In genomic region chr2:119366161-119366648, GRCh38 we compare ENCODE assay signal across 8 cellular contexts. TPM values are rescaled to one million over a fixed set of nuclear protein-coding genes. Genes with fewer than 3 reads are reported as not detected.
DNase-seq lines count a peak whose midpoint lies in the region; ATAC-seq, FAIRE-seq and TF ChIP-seq lines count a peak whose summit lies in the region.

No MANE protein-coding gene starts in this region.

- TF ChIP-seq EP300 in K562 (IDR thresholded peaks at IDR 0.05; ENCODE audit: low read length) (no peak), stomach (IDR thresholded peaks at IDR 0.05) (no peak)

- peak overlapping the region; percentile 97 for H3K4me2 ChIP-seq in K562 (ENCODE audit: insufficient read depth, low read length)

- POLR2A ChIA-PET in CD4-positive, alpha-beta T cell (lab: Charles Lee), result interaction anchor here (0.8 to 1.4 kb wide), 5 partner anchors 26 to 1551 kb away, joined by 3 to 7 read pairs (median 4); partner anchors contain the start of genes DDX18 and TMEM177
- POLR2A ChIA-PET in K562 (lab: Yijun Ruan, JAX), result interaction anchor here (1.0 kb wide), 1 partner anchor 13 kb away, joined by 11 read pairs; no protein-coding TSS in a partner anchor

- no peak for TF ChIP-seq CTCF in CD4-positive, alpha-beta T cell (IDR thresholded peaks at IDR 0.05)
- TF ChIP-seq CTCF in K562 (IDR thresholded peaks at IDR 0.05 in 2 of 3, conservative IDR thresholded peaks at IDR 0.05 in 1 of 3; ENCODE audit: insufficient read depth in 2 of 3, low read depth in 1 of 3, low read length in 3 of 3) (no peak), kidney epithelial cell (IDR thresholded peaks at IDR 0.05; ENCODE audit: insufficient read depth, low read length, poor library complexity, severe bottlenecking) (no peak), stomach (IDR thresholded peaks at IDR 0.05) (no peak)

- no peaks in the 10 kb centered on the region for H3K27me3 ChIP-seq in CD4-positive, alpha-beta T cell (ENCODE audit: control insufficient read depth, insufficient read depth, low read length)
- H3K27me3 ChIP-seq in K562 (ENCODE audit: control insufficient read depth in 2 of 2, insufficient read depth in 2 of 2, low read length in 2 of 2) (no peaks in the 10 kb centered on the region), kidney epithelial cell (ENCODE audit: control insufficient read depth, insufficient read depth, low read length) (no peaks in the 10 kb centered on the region), stomach (no peaks in the 10 kb centered on the region)

- H3K4me1 Mint-ChIP-seq in CD4-positive, alpha-beta T cell (ENCODE audit: low read depth), result peaks cover 59% of the 10 kb centered on the region

- peak overlapping the region; percentile 75 for H3K4me3 ChIP-seq in K562
- peak overlapping the region; percentile 87 for H3K4me3 ChIP-seq in kidney epithelial cell (ENCODE audit: low read depth, low read length)
- H3K4me3 ChIP-seq in stomach, result peak overlapping the region; percentile 60 to 79 (median 70)

- peak overlapping the region; percentile 83 to 93 for H3K9ac ChIP-seq in K562 (ENCODE audit: insufficient read depth in 1 of 2, low read depth in 2 of 2, low read length in 2 of 2)

- H2AFZ ChIP-seq in K562 (ENCODE audit: low read depth, low read length), result peak overlapping the region; percentile 84

- intact Hi-C loops in CD4-positive, alpha-beta T cell (cut with DNase I, micrococcal nuclease), result loop anchor here in 1 of 2 experiments (5.0 to 10.0 kb wide), 10 partner anchors 311 to 1554 kb away; partner anchors contain the start of genes CCDC93, DDX18, INSIG2 and RALB
- intact Hi-C loops in K562 (cut with micrococcal nuclease), result no loop called here
- intact Hi-C loops in stomach (cut with DNase I; ENCODE audit: low total_unique reads), result no loop called here

- peaks cover 3 to 14% of the 10 kb centered on the region in 2 experiments; a peak in 4 of 5 replicates for H3K4me1 ChIP-seq in K562 (replicated peaks in 1 of 2; ENCODE audit: control insufficient read depth in 2 of 2, insufficient read depth in 2 of 2, low read length in 2 of 2)
- H3K4me1 ChIP-seq in stomach, result peaks cover 23 to 46% (median 38%) of the 10 kb centered on the region in 4 donors

- no peaks in the 10 kb centered on the region for H3K9me3 Mint-ChIP-seq in CD4-positive, alpha-beta T cell

- no peak for TF ChIP-seq POLR2A in K562 (conservative IDR thresholded peaks at IDR 0.05)
- TF ChIP-seq POLR2A in stomach (IDR thresholded peaks at IDR 0.05), result no peak

- peak overlapping the region; percentile 89 for H3K27ac Mint-ChIP-seq in CD4-positive, alpha-beta T cell

- H3K36me3 ChIP-seq in KOPT-K1 (ENCODE audit: insufficient read depth, low read length) (peaks cover 33% of the 10 kb centered on the region), K562 (ENCODE audit: control insufficient read depth, insufficient read depth, low read length) (peaks cover 27% of the 10 kb centered on the region; the same call in 2 of the 3 replicates), kidney epithelial cell (ENCODE audit: control insufficient read depth, insufficient read depth, low read length) (peaks cover 8% of the 10 kb centered on the region), stomach (peaks cover 23 to 31% (median 29%) of the 10 kb centered on the region in 4 donors)

- peaks cover 25% of the 10 kb centered on the region for H3K79me2 ChIP-seq in K562 (ENCODE audit: control insufficient read depth, insufficient read depth, low read length)

- no peaks in the 10 kb centered on the region for H3K27me3 Mint-ChIP-seq in CD4-positive, alpha-beta T cell

- WGBS in K562 (ENCODE audit: insufficient coverage, low coverage, missing lambda C conversion rate), result 2% methylated on average over 17 of the region's 17 CpGs
- 1% methylated on average over 16 to 17 of the region's 17 CpGs for whole genome bisulfite sequencing in stomach, 5 donors

- in situ Hi-C loops in K562 (cut with MboI), result no loop called here

- CTCF ChIA-PET in CD4-positive, alpha-beta T cell (lab: Charles Lee), result no interaction called here
- CTCF ChIA-PET in K562 (lab: Yijun Ruan, JAX; ENCODE audit: low intra/inter-chr PET ratio), result no interaction called here

- H3K36me3 Mint-ChIP-seq in CD4-positive, alpha-beta T cell (ENCODE audit: low read depth), result peaks cover 49% of the 10 kb centered on the region

- peak overlapping the region; percentile 91 for H3K4me3 Mint-ChIP-seq in CD4-positive, alpha-beta T cell

- ATAC-seq in CD4-positive, alpha-beta T cell (ENCODE audit: poor library complexity), result peak; percentile 4
- ATAC-seq in GM19438 (IDR thresholded peaks at IDR 0.05; ENCODE audit: low read depth, unreplicated experiment) (peak; percentile 4), K562 (peak; percentile 18)

- H4K20me1 ChIP-seq in K562 (replicated peaks; ENCODE audit: control insufficient read depth, insufficient read depth, low read length), result no peaks in the 10 kb centered on the region

- BruUV-seq in K562 (replicated peaks; lab: Mats Ljungman, UMichigan), result TSS peak; percentile 83

- peak in 2 of 10 experiments; percentile 3 to 4 for DNase-seq in CD4-positive, alpha-beta T cell
- DNase-seq in K562 (ENCODE audit: extremely low read depth in 1 of 4, low spot score in 3 of 4), result peak in 1 of 4 experiments; percentile 29
- no peak for DNase-seq in kidney epithelial cell (ENCODE audit: low read depth)
- no peak for DNase-seq in stomach
- DNase-seq in midbrain (lab: John Stamatoyannopoulos, UW), result no peak
- no peak for DNase-seq in OCI-M2 (lab: John Stamatoyannopoulos, UW; ENCODE audit: unreplicated experiment)

- H3K9me1 ChIP-seq in K562 (ENCODE audit: control insufficient read depth, insufficient read depth, low read length), result peaks cover 4% of the 10 kb centered on the region

- FAIRE-seq in K562 (lab: Jason Lieb, UNC), result peak; percentile 60

- H3K9me3 ChIP-seq in CD4-positive, alpha-beta T cell (ENCODE audit: control insufficient read depth, low read length), result no peaks in the 10 kb centered on the region
- H3K9me3 ChIP-seq in KOPT-K1 (ENCODE audit: insufficient read depth, low read length, poor library complexity, severe bottlenecking) (no peaks in the 10 kb centered on the region), K562 (replicated peaks; ENCODE audit: control insufficient read depth, insufficient read depth, low read depth, low read length) (no peaks in the 10 kb centered on the region), stomach (no peaks in the 10 kb centered on the region)

- TF ChIP-seq RAD21 in K562 (CRISPR knock-in tag; conservative IDR thresholded peaks at IDR 0.05 in 1 of 2, IDR thresholded peaks at IDR 0.05 in 1 of 2), result no peak

- H3K27ac ChIP-seq in CD4-positive, alpha-beta T cell (ENCODE audit: low read depth, low read length), result peak overlapping the region; percentile 59
- H3K27ac ChIP-seq in KOPT-K1 (ENCODE audit: low read depth, low read length, poor library complexity, severe bottlenecking) (peak overlapping the region; percentile 88), K562 (ENCODE audit: extremely low read depth, low read depth, low read length) (peak overlapping the region; percentile 80), stomach (peak overlapping the region; percentile 85 to 94 (median 92))

TF ChIP-seq in K562, 482 proteins besides CTCF, POLR2A, EP300 and RAD21 (continues in another document):
- TF ChIP-seq NR2C2 (CRISPR knock-in tag; IDR thresholded peaks at IDR 0.05), result no peak
- peak; percentile 48; the same call in 1 of the 2 replicates for TF ChIP-seq NR2C2 (tag; IDR thresholded peaks at IDR 0.05)
- TF ChIP-seq ZNF354B (CRISPR knock-in tag; IDR thresholded peaks at IDR 0.05), result no peak

RNA-seq across cellular contexts. Expression of gene C2orf76, which starts 0.4 kb away (rescaled TPM):
- 1 to 10 TPM; 2.8 to 4.5 TPM for total RNA-seq in CD4-positive, alpha-beta T cell
- 4.1 and 6.2 TPM in 2 replicates for total RNA-seq in K562 (2011; cell fraction: chromatin; rRNA removed; ENCODE audit: low replicate concordance)
- 2.3 and 3.3 TPM in 2 replicates for total RNA-seq in K562 (2011; cell fraction: nucleolus; rRNA removed)
- total RNA-seq in K562 (2011; cell fraction: nucleoplasm; rRNA removed), result 4.6 and 5.0 TPM in 2 replicates
- total RNA-seq in K562 (2014; rRNA removed) (4.8 and 8.9 TPM in 2 replicates), K562 (2014; rRNA removed; fragmentation: Illumina TruSeq; extraction: Trizol) (12.0 and 15.6 TPM in 2 replicates), K562 (2015; rRNA removed; fragmentation: Illumina TruSeq; extraction: Trizol) (11.7 and 14.5 TPM in 2 replicates), K562 (2021) (8.6 and 8.7 TPM in 2 replicates), kidney epithelial cell (6.4 and 9.6 TPM in 2 replicates), stomach (10 to 100 TPM in 1 of 5 donors, 1 to 10 TPM in 3, not detected in 1; 6.7 to 15.2 (median 8.3) TPM)
- polyA plus RNA-seq in K562 (2011; rRNA removed) (12.4 and 15.7 TPM in 2 replicates), K562 (2014; fragmentation: Illumina TruSeq; extraction: Trizol) (15.1 and 15.2 TPM in 2 replicates), K562 (2014; fragmentation: Nextera tagmentation; extraction: Ambion mirVana) (10 to 100 TPM; 26.1 to 26.2 TPM), K562 (2014; rRNA removed) (13.4 and 14.4 TPM in 2 replicates), stomach (10 to 100 TPM; 20.3 to 30.9 (median 23.8) TPM)
- polyA plus RNA-seq in K562 (2011; cell fraction: cytosol; rRNA removed), result 3.1 and 5.8 TPM in 2 replicates
- 6.5 and 8.1 TPM in 2 replicates for polyA plus RNA-seq in K562 (2011; cell fraction: nucleus; rRNA removed)
- polyA plus RNA-seq in K562 (2012), result 6.5 and 19.3 TPM in 2 replicates
- polyA minus RNA-seq in K562 (2011; rRNA and poly(A)+ RNA removed), result 4.4 and 6.0 TPM in 2 replicates
- 1.4 and 3.0 TPM in 2 replicates for polyA minus RNA-seq in K562 (2011; cell fraction: cytosol; rRNA and poly(A)+ RNA removed)
- 3.0 and 4.1 TPM in 2 replicates for polyA minus RNA-seq in K562 (2011; cell fraction: nucleus; rRNA and poly(A)+ RNA removed)

RNA-seq across cellular contexts. Expression of gene DBI, which starts 0.6 kb away (rescaled TPM):
- total RNA-seq in CD4-positive, alpha-beta T cell, result 10 to 100 TPM; 23.6 to 27.4 TPM
- 11.4 and 13.4 TPM in 2 replicates for total RNA-seq in K562 (2011; cell fraction: chromatin; rRNA removed; ENCODE audit: low replicate concordance)
- total RNA-seq in K562 (2011; cell fraction: nucleolus; rRNA removed), result 17.2 and 21.8 TPM in 2 replicates
- total RNA-seq in K562 (2011; cell fraction: nucleoplasm; rRNA removed), result 17.8 and 26.2 TPM in 2 replicates
- total RNA-seq in K562 (2014; rRNA removed), result 65.0 and 71.6 TPM in 2 replicates
- 195 and 198 TPM in 2 replicates for total RNA-seq in K562 (2014; rRNA removed; fragmentation: Illumina TruSeq; extraction: Trizol)
- total RNA-seq in K562 (2015; rRNA removed; fragmentation: Illumina TruSeq; extraction: Trizol), result 230 and 236 TPM in 2 replicates
- 52.4 and 55.8 TPM in 2 replicates for total RNA-seq in K562 (2021)
- 134 and 135 TPM in 2 replicates for polyA plus RNA-seq in K562 (2011; rRNA removed)
- polyA plus RNA-seq in K562 (2011; cell fraction: cytosol; rRNA removed), result 42.1 and 73.6 TPM in 2 replicates
- polyA plus RNA-seq in K562 (2011; cell fraction: nucleus; rRNA removed), result 21.9 and 37.3 TPM in 2 replicates
- 85.6 and 165 TPM in 2 replicates for polyA plus RNA-seq in K562 (2012)
- 159 and 194 TPM in 2 replicates for polyA plus RNA-seq in K562 (2014; fragmentation: Illumina TruSeq; extraction: Trizol)
- 100 to 1,000 TPM; 406 to 443 TPM for polyA plus RNA-seq in K562 (2014; fragmentation: Nextera tagmentation; extraction: Ambion mirVana)
- polyA plus RNA-seq in K562 (2014; rRNA removed), result 186 and 194 TPM in 2 replicates
- polyA minus RNA-seq in K562 (2011; rRNA and poly(A)+ RNA removed), result 36.8 and 42.2 TPM in 2 replicates
- 12.3 and 16.1 TPM in 2 replicates for polyA minus RNA-seq in K562 (2011; cell fraction: cytosol; rRNA and poly(A)+ RNA removed)
- 14.5 and 23.5 TPM in 2 replicates for polyA minus RNA-seq in K562 (2011; cell fraction: nucleus; rRNA and poly(A)+ RNA removed)
- total RNA-seq in kidney epithelial cell, result 82.3 and 98.0 TPM in 2 replicates
- 10 to 100 TPM; 23.2 to 87.6 (median 44.9) TPM for total RNA-seq in stomach
- 100 to 1,000 TPM; 448 to 605 (median 546) TPM for polyA plus RNA-seq in stomach
